ENCODE assay signal across 11 cellular contexts in genomic region chr14:87940382-87940781, GRCh38. TPM values are rescaled to one million over a fixed set of nuclear protein-coding genes. Genes with fewer than 3 reads are reported as not detected.
DNase-seq lines count a peak whose midpoint lies in the region; ATAC-seq lines count a peak whose summit lies in the region.
"Had no signal": no experiment of that assay in that cellular context is flagged by ENCODE, and none has a peak within 500 bp of the region (broad histone marks: within the 10 kb centered on the region; RNA-seq: fewer than 3 reads in every experiment).

No MANE protein-coding gene starts in this region.

- no peaks in the 10 kb centered on the region for H3K27me3 Mint-ChIP-seq in activated naive CD4-positive, alpha-beta T cell treated with anti-CD3 and anti-CD28 coated beads, Interleukin-2, amount 10 ng/mL, durations not matched to agents 7 days and 5 days

- H3K27ac Mint-ChIP-seq in activated naive CD4-positive, alpha-beta T cell treated with anti-CD3 and anti-CD28 coated beads, Interleukin-2, amount 10 ng/mL, durations not matched to agents 7 days and 5 days: no peak overlapping the region

- DNase-seq in activated T-cell treated with anti-CD3 and anti-CD28 coated beads, Interleukin-2, amount 50 U/mL, for 48 hours: no peak
- DNase-seq in H4 (ENCODE audit: low spot score): no peak
- no peak for DNase-seq in activated naive CD4-positive, alpha-beta T cell treated with anti-CD3 and anti-CD28 coated beads, Interleukin-2, amount 10 ng/mL, durations not matched to agents 7 days and 5 days
- DNase-seq in NK-92 (lab: John Stamatoyannopoulos, UW; ENCODE audit: unreplicated experiment): no peak
- DNase-seq: activated naive CD4-positive, alpha-beta T cell treated with Interleukin-2 at 50 U/mL for 16 hours; NCI-H146; right cardiac atrium had no signal

- ATAC-seq in GM18502 (IDR thresholded peaks at IDR 0.05; ENCODE audit: poor library complexity, unreplicated experiment): peak; percentile 98
- peak; percentile 99 for ATAC-seq in GM19463 (IDR thresholded peaks at IDR 0.05; ENCODE audit: unreplicated experiment)
- peak; percentile 80 for ATAC-seq in HG02840 (IDR thresholded peaks at IDR 0.05; ENCODE audit: low FRiP score, unreplicated experiment)
- ATAC-seq in HG03439 (IDR thresholded peaks at IDR 0.05; ENCODE audit: unreplicated experiment): peak; percentile 97
- ATAC-seq: right cardiac atrium had no signal

- CTCF ChIA-PET in activated naive CD4-positive, alpha-beta T cell treated with anti-CD3 and anti-CD28 coated beads, Interleukin-2, amount 10 ng/mL, durations not matched to agents 7 days and 5 days (lab: Charles Lee): no interaction called here

- no peaks in the 10 kb centered on the region for H3K9me3 Mint-ChIP-seq in activated naive CD4-positive, alpha-beta T cell treated with anti-CD3 and anti-CD28 coated beads, Interleukin-2, amount 10 ng/mL, durations not matched to agents 7 days and 5 days

- peaks cover 8% of the 10 kb centered on the region for H3K36me3 Mint-ChIP-seq in activated naive CD4-positive, alpha-beta T cell treated with anti-CD3 and anti-CD28 coated beads, Interleukin-2, amount 10 ng/mL, durations not matched to agents 7 days and 5 days

- peaks cover 4% of the 10 kb centered on the region for H3K4me1 Mint-ChIP-seq in activated naive CD4-positive, alpha-beta T cell treated with anti-CD3 and anti-CD28 coated beads, Interleukin-2, amount 10 ng/mL, durations not matched to agents 7 days and 5 days

- H3K4me3 Mint-ChIP-seq in activated naive CD4-positive, alpha-beta T cell treated with anti-CD3 and anti-CD28 coated beads, Interleukin-2, amount 10 ng/mL, durations not matched to agents 7 days and 5 days: no peak overlapping the region

RNA-seq across cellular contexts. Expression of gene GALC, which starts 52.6 kb away (rescaled TPM):
- not detected in 2 replicates for total RNA-seq in H4 (2014; rRNA removed; shearing (Covaris generic))
